Comparison of ENCODE assay signal across 8 cellular contexts in genomic region chr1:66282343-66282852, GRCh38.
A peak's percentile ranks its signal among the peaks of the same experiment; 100 is the strongest.
DNase-seq lines count a peak whose midpoint lies in the region; ATAC-seq and TF ChIP-seq lines count a peak whose summit lies in the region.

No MANE protein-coding gene starts in this region.

- H3K27ac ChIP-seq in cardiac muscle cell: no peak overlapping the region
- H3K27ac ChIP-seq in esophagus muscularis mucosa (replicated peaks in 1 of 4): peak overlapping the region in 1 of 4 donors; percentile 4

- ATAC-seq in GM19438 (IDR thresholded peaks at IDR 0.05; ENCODE audit: low read depth, unreplicated experiment): peak; percentile 85
- ATAC-seq in HG03457 (IDR thresholded peaks at IDR 0.05; ENCODE audit: unreplicated experiment): peak; percentile 77

- H3K9me3 ChIP-seq in cardiac muscle cell (ENCODE audit: low read depth) (no peaks in the 10 kb centered on the region), esophagus muscularis mucosa (no peaks in the 10 kb centered on the region)

- TF ChIP-seq CTCF in AG09319 (IDR thresholded peaks at IDR 0.05; ENCODE audit: low read depth, low read length): peak; percentile 13
- TF ChIP-seq CTCF in cardiac muscle cell (IDR thresholded peaks at IDR 0.05; ENCODE audit: low read depth, low read length): peak; percentile 26
- no peak for TF ChIP-seq CTCF in esophagus muscularis mucosa (IDR thresholded peaks at IDR 0.05)

- intact Hi-C loops in esophagus muscularis mucosa (cut with DNase I): no loop called here

- no peak for TF ChIP-seq POLR2A in esophagus muscularis mucosa (IDR thresholded peaks at IDR 0.05; ENCODE audit: low read depth)

- peaks cover 3% of the 10 kb centered on the region for H3K27me3 ChIP-seq in cardiac muscle cell
- no peaks in the 10 kb centered on the region for H3K27me3 ChIP-seq in esophagus muscularis mucosa

- H3K36me3 ChIP-seq in cardiac muscle cell (no peaks in the 10 kb centered on the region), esophagus muscularis mucosa (no peaks in the 10 kb centered on the region)

- no peak for TF ChIP-seq EP300 in esophagus muscularis mucosa (IDR thresholded peaks at IDR 0.05)

- H3K4me1 ChIP-seq in cardiac muscle cell (ENCODE audit: low read depth) (peaks cover 13% of the 10 kb centered on the region), esophagus muscularis mucosa (peaks cover 6 to 27% (median 25%) of the 10 kb centered on the region in 4 donors)

- no peak for DNase-seq in AG09319 (ENCODE audit: extremely low read depth, low read depth)
- peak; percentile 56 for DNase-seq in activated T-cell treated with anti-CD3 and anti-CD28 coated beads for 24 hours (ENCODE audit: low read depth)
- peak in 1 of 2 donors; percentile 87 for DNase-seq in cardiac muscle cell (ENCODE audit: low read depth in 1 of 2, low spot score in 1 of 2)
- DNase-seq in stimulated activated CD8-positive, alpha-beta memory T cell treated with anti-CD3 and anti-CD28 coated beads, Interleukin-4, amount 100 ng/mL, for 24 hours (ENCODE audit: low read depth): peak; percentile 29
- DNase-seq in NCI-H187 (lab: John Stamatoyannopoulos, UW): no peak
- no peak for DNase-seq in esophagus muscularis mucosa (ENCODE audit: extremely low spot score)

- H3K4me3 ChIP-seq in cardiac muscle cell: no peak overlapping the region
- no peak overlapping the region for H3K4me3 ChIP-seq in esophagus muscularis mucosa

- WGBS in esophagus muscularis mucosa: 35% methylated on average over 2 of the region's 2 CpGs

Comparison
In these comparisons a context has a peak if more than half of its experiments do, and no peak if none do; other contexts are left out.
1. DNase-seq: peak in activated T-cell treated with anti-CD3 and anti-CD28 coated beads for 24 hours (single experiment) and stimulated activated CD8-positive, alpha-beta memory T cell treated with anti-CD3 and anti-CD28 coated beads, Interleukin-4, amount 100 ng/mL, for 24 hours (single experiment); none in AG09319 (single experiment), NCI-H187 (0 of 2) and esophagus muscularis mucosa (single experiment).
2. CTCF ChIP-seq: peak in AG09319 (single experiment) and cardiac muscle cell (single experiment); none in esophagus muscularis mucosa (0 of 3).